21 cellular contexts compared by ENCODE assay signal in the genomic region with DNA sequence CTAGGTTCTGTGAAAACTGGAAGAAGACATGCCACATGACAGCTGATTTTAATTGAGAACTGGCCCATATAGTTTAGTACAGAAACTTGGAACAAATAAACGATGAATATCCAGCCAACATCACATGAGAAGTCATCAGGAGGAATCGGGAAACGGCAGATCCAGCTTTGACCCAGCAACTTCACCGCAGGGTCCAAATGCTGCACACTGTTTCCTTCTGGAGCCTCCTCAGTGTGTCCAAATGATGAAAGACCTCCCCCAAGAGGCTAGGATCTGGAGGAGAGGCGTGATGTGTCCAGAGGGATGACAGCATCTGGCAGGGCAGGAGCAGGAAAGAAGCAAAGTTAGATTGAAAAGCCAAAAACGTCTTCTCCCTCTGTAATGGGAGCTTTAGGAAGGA.
DNase-seq lines count a peak whose midpoint lies in the region; ATAC-seq and TF ChIP-seq lines count a peak whose summit lies in the region.
"Had no signal": no experiment of that assay in that cellular context is flagged by ENCODE, and none has a peak within 500 bp of the region (broad histone marks: within the 10 kb centered on the region; RNA-seq: fewer than 3 reads in every experiment).

No MANE protein-coding gene starts in this region.

- no peak for TF ChIP-seq CTCF in Peyer's patch (IDR thresholded peaks at IDR 0.05)
- no peak for TF ChIP-seq CTCF in osteoblast (IDR thresholded peaks at IDR 0.05; ENCODE audit: extremely low read depth, low read depth, low read length)
- TF ChIP-seq CTCF in testis (IDR thresholded peaks at IDR 0.05) = no peak

- TF ChIP-seq POLR2A in Peyer's patch (IDR thresholded peaks at IDR 0.05) = no peak
- TF ChIP-seq POLR2A in testis (IDR thresholded peaks at IDR 0.05) = no peak

- no peaks in the 10 kb centered on the region for H3K27me3 ChIP-seq in Peyer's patch
- no peaks in the 10 kb centered on the region for H3K27me3 ChIP-seq in osteoblast (ENCODE audit: insufficient read depth, low read length)
- H3K27me3 ChIP-seq in testis = no peaks in the 10 kb centered on the region

- H3K4me1 ChIP-seq in Peyer's patch = no peaks in the 10 kb centered on the region
- H3K4me1 ChIP-seq in osteoblast (ENCODE audit: insufficient read depth, low read length) = peaks cover 18% of the 10 kb centered on the region
- H3K4me1 ChIP-seq in testis = peaks cover 24% of the 10 kb centered on the region

- H3K4me2 ChIP-seq in osteoblast (ENCODE audit: insufficient read depth, low read length) = no peak overlapping the region

- H3K36me3 ChIP-seq in Peyer's patch (no peaks in the 10 kb centered on the region), osteoblast (ENCODE audit: insufficient read depth, low read length) (no peaks in the 10 kb centered on the region), testis (ENCODE audit: low read depth, missing control alignments) (no peaks in the 10 kb centered on the region)

- 66 to 71% methylated on average over 6 of the region's 6 CpGs for WGBS in testis, 2 donors

- H3K79me2 ChIP-seq in osteoblast (ENCODE audit: insufficient read depth, low read length) = no peaks in the 10 kb centered on the region

- no peak overlapping the region for H3K4me3 ChIP-seq in Peyer's patch
- H3K4me3 ChIP-seq in osteoblast (ENCODE audit: insufficient read depth, low read length) = no peak overlapping the region
- H3K4me3 ChIP-seq in testis = no peak overlapping the region

- no peaks in the 10 kb centered on the region for H4K20me1 ChIP-seq in osteoblast (ENCODE audit: insufficient read depth, low read length)

- H3K27ac ChIP-seq in Peyer's patch = peak overlapping the region; percentile 23 to 51 (median 46)
- H3K27ac ChIP-seq in osteoblast (ENCODE audit: low read depth, low read length) = no peak overlapping the region
- peak overlapping the region; percentile 76 to 81 for H3K27ac ChIP-seq in testis
- H3K27ac ChIP-seq: HL-60 had no signal

- intact Hi-C loops in Right ventricle myocardium superior (cut with DNase I) = loop anchor here (10.0 kb wide), 1 partner anchor 164 kb away; no protein-coding TSS in a partner anchor
- intact Hi-C loops in testis (cut with DNase I; ENCODE audit: low total_unique reads) = no loop called here

- no peaks in the 10 kb centered on the region for H3K9me3 ChIP-seq in Peyer's patch
- no peaks in the 10 kb centered on the region for H3K9me3 ChIP-seq in osteoblast (ENCODE audit: low read depth, low read length)
- H3K9me3 ChIP-seq in testis = no peaks in the 10 kb centered on the region

- H2AFZ ChIP-seq in osteoblast (ENCODE audit: low read length) = peak overlapping the region; percentile 56

- DNase-seq in Peyer's patch = no peak
- DNase-seq in Right ventricle myocardium superior = peak; percentile 74
- DNase-seq in osteoblast (ENCODE audit: insufficient read length, low spot score, missing footprints) = no peak
- peak; percentile 67 for DNase-seq in testis
- DNase-seq in activated naive CD4-positive, alpha-beta T cell treated with Interleukin-2 at 50 U/mL for 16 hours = no peak
- DNase-seq: activated CD8-positive, alpha-beta memory T cell treated with anti-CD3 and anti-CD28 coated beads, Interleukin-2, amount 50 U/mL, for 4 hours; activated effector memory CD4-positive, alpha-beta T cell treated with anti-CD3 and anti-CD28 coated beads, Interleukin-2, amount 50 U/mL, for 16 hours; CD8-positive, alpha-beta memory T cell; cerebellar nuclear complex; DMS79; effector memory CD4-positive, alpha-beta T cell; HCEC 1CT; kidney glomerular epithelial cell; MM.1S; NCI-H187; stimulated activated CD4-positive, alpha-beta T cell treated with anti-CD3 and anti-CD28 coated beads, Interleukin-2, amount 100 ng/mL, for 48 hours; SW 1271 had no signal

- ATAC-seq in Right ventricle myocardium superior (ENCODE audit: poor library complexity) (peak; percentile 85), GM19463 (IDR thresholded peaks at IDR 0.05; ENCODE audit: unreplicated experiment) (no peak), HG02970 (IDR thresholded peaks at IDR 0.05; ENCODE audit: low FRiP score, unreplicated experiment) (no peak), HG03135 (IDR thresholded peaks at IDR 0.05; ENCODE audit: unreplicated experiment) (no peak)

Comparison
In these comparisons a context has a peak if more than half of its experiments do, and no peak if none do; other contexts are left out.
1. DNase-seq: peak in Right ventricle myocardium superior (single experiment) and testis (single experiment); none in Peyer's patch (0 of 3), osteoblast (single experiment) and activated naive CD4-positive, alpha-beta T cell treated with Interleukin-2 at 50 U/mL for 16 hours (single experiment).